In the genomic region with DNA sequence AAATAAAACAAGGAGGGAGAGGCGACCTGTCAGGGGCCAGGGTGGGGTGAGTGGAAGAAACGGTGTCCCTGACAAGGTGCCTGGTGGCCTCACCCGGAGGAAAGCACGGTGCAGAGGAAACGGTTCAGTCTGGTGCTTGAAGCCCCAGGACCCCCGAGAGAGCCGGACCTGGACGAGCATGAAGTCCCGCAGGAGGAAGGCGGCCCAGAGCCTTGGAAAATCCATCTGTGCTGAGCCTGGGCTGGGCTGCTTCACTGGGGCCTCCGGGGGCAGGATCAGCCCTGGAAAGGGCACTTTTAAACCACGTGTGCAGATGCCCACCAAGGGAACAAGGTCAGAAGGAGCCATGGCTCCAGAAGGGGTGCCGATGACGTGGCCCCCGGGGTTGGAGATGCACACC, we compare ENCODE assay signal across 11 cellular contexts.
DNase-seq lines count a peak whose midpoint lies in the region; TF ChIP-seq lines count a peak whose summit lies in the region.
"Had no signal": no experiment of that assay in that cellular context is flagged by ENCODE, and none has a peak within 500 bp of the region (broad histone marks: within the 10 kb centered on the region; RNA-seq: fewer than 3 reads in every experiment).

No MANE protein-coding gene starts in this region.

- H3K4me2 ChIP-seq in trophoblast cell (ENCODE audit: low read length), result peak overlapping the region; percentile 74

- no CpG with 5 or more reads among the region's 15 CpGs for WGBS in trophoblast cell (ENCODE audit: extremely low coverage, insufficient coverage, insufficient read length)

- peak overlapping the region; percentile 44 for H2AFZ ChIP-seq in trophoblast cell (ENCODE audit: insufficient read depth, low read length, poor library complexity)

- no peak for TF ChIP-seq CTCF in AG10803 (conservative IDR thresholded peaks at IDR 0.05; ENCODE audit: low read length)
- TF ChIP-seq CTCF in WI38 (IDR thresholded peaks at IDR 0.05; ENCODE audit: low read depth, low read length), result no peak

- no peak overlapping the region for H3K27ac ChIP-seq in trophoblast cell (ENCODE audit: low read depth, low read length)
- H3K27ac ChIP-seq: RWPE1 had no signal

- peak overlapping the region; percentile 75 for H3K4me3 ChIP-seq in AG10803 (ENCODE audit: low read length)
- H3K4me3 ChIP-seq in WI38 (ENCODE audit: low read depth, low read length), result peak overlapping the region; percentile 40; the same call in 1 of the 2 replicates
- peak overlapping the region; percentile 80 for H3K4me3 ChIP-seq in iPS-11a (ENCODE audit: low read depth, low read length)
- no peak overlapping the region for H3K4me3 ChIP-seq in trophoblast cell (ENCODE audit: low read depth, low read length)

- peaks cover 7% of the 10 kb centered on the region for H3K9me3 ChIP-seq in trophoblast cell (ENCODE audit: insufficient read depth, low read depth, low read length)

- H3K4me3 Mint-ChIP-seq in immature natural killer cell, result no peak overlapping the region

- H2AK5ac ChIP-seq in trophoblast cell (ENCODE audit: low read length), result no peak overlapping the region

- H3K9me3 Mint-ChIP-seq in immature natural killer cell, result no peaks in the 10 kb centered on the region

- peaks cover 3% of the 10 kb centered on the region for H3K79me1 ChIP-seq in trophoblast cell (ENCODE audit: low read length)

- H3K27ac Mint-ChIP-seq in immature natural killer cell, result no peak overlapping the region

- no peak overlapping the region for H3K18ac ChIP-seq in trophoblast cell (ENCODE audit: low read length)

- H3K36me3 ChIP-seq in trophoblast cell (ENCODE audit: control insufficient read depth in 1 of 2, insufficient read depth in 2 of 2, low read length in 2 of 2), result no peaks in the 10 kb centered on the region

- peak overlapping the region; percentile 39 for H4K12ac ChIP-seq in trophoblast cell (ENCODE audit: low read depth, low read length)

- no peaks in the 10 kb centered on the region for H3K27me3 ChIP-seq in trophoblast cell (ENCODE audit: insufficient read depth, low read length)

- no peak for DNase-seq in AG10803 (ENCODE audit: low read depth)
- DNase-seq in trophoblast cell, result no peak
- no peak for DNase-seq in NCI-H510A (lab: John Stamatoyannopoulos, UW)
- DNase-seq in NCI-H1105 (lab: John Stamatoyannopoulos, UW), result no peak
- DNase-seq in immature natural killer cell, result no peak
- DNase-seq in DMS53 (lab: John Stamatoyannopoulos, UW), result no peak
- DNase-seq: activated CD8-positive, alpha-beta memory T cell treated with anti-CD3 and anti-CD28 coated beads, Interleukin-2, amount 50 U/mL, for 4 hours; amniotic stem cell had no signal

- no peak overlapping the region for H3K4ac ChIP-seq in trophoblast cell (ENCODE audit: low read depth, low read length)

- H3K23ac ChIP-seq in trophoblast cell (ENCODE audit: low read length), result no peak overlapping the region

- H4K91ac ChIP-seq in trophoblast cell (ENCODE audit: low read depth, low read length), result no peak overlapping the region

- H3K9ac ChIP-seq in trophoblast cell (ENCODE audit: low read length), result no peak overlapping the region

- H3K79me2 ChIP-seq in trophoblast cell (ENCODE audit: control insufficient read depth, insufficient read depth, low read length, poor library complexity), result no peaks in the 10 kb centered on the region

- H2BK12ac ChIP-seq in trophoblast cell (ENCODE audit: low read length), result no peak overlapping the region

- no peak overlapping the region for H2BK5ac ChIP-seq in trophoblast cell (ENCODE audit: low read depth, low read length, poor library complexity)

- no peaks in the 10 kb centered on the region for H3K36me3 Mint-ChIP-seq in immature natural killer cell

- H4K8ac ChIP-seq in trophoblast cell (ENCODE audit: low read depth, low read length), result peak overlapping the region; percentile 69

- peaks cover 0 to 3% of the 10 kb centered on the region in 2 experiments for H3K4me1 ChIP-seq in trophoblast cell (ENCODE audit: control insufficient read depth in 1 of 2, insufficient read depth in 2 of 2, low read length in 2 of 2)

- no peak overlapping the region for H2BK120ac ChIP-seq in trophoblast cell (ENCODE audit: insufficient read depth, low read length, poor library complexity)

- no peaks in the 10 kb centered on the region for H3K4me1 Mint-ChIP-seq in immature natural killer cell

- H3K27me3 Mint-ChIP-seq in immature natural killer cell (ENCODE audit: low read depth in 3 of 3), result peaks cover 5 to 9% (median 7%) of the 10 kb centered on the region in 3 donors

- H3K14ac ChIP-seq in trophoblast cell (ENCODE audit: low read length), result no peak overlapping the region
